In the genomic region with DNA sequence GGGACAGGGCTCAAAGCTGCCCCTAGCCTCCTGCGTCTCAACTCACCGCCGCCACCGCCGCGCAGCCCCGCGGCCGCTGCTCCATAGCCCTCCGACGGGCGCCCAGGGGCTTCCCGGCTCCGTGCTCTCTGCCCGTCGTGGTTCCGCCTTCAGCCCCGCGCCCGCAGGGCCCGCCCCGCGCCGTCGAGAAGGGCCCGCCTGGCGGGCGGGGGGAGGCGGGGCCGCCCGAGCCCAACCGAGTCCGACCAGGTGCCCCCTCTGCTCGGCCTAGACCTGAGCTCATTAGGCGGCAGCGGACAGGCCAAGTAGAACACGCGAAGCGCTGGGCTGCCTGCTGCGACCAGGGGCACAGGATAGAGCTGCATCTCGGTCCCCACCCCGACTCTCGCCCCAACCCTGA, we compare ENCODE assay signal across 2 cellular contexts.
TF ChIP-seq lines count a peak whose summit lies in the region.

A gene with protein sequence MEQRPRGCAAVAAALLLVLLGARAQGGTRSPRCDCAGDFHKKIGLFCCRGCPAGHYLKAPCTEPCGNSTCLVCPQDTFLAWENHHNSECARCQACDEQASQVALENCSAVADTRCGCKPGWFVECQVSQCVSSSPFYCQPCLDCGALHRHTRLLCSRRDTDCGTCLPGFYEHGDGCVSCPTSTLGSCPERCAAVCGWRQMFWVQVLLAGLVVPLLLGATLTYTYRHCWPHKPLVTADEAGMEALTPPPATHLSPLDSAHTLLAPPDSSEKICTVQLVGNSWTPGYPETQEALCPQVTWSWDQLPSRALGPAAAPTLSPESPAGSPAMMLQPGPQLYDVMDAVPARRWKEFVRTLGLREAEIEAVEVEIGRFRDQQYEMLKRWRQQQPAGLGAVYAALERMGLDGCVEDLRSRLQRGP (minus strand): TSS at position 151 of the 400 bp plus-strand sequence. CDS start 66 bp downstream, at position 85.

TF ChIP-seq in WTC11, 78 proteins besides CTCF, POLR2A, EP300 and RAD21 (continues in another document):
- TF ChIP-seq NR3C1 (CRISPR knock-in tag; conservative IDR thresholded peaks at IDR 0.05; ENCODE audit: low read depth) = 0 out of 2 replicates have a peak, but pooled peaks have one; percentile 65
- TF ChIP-seq, protein P1, sequence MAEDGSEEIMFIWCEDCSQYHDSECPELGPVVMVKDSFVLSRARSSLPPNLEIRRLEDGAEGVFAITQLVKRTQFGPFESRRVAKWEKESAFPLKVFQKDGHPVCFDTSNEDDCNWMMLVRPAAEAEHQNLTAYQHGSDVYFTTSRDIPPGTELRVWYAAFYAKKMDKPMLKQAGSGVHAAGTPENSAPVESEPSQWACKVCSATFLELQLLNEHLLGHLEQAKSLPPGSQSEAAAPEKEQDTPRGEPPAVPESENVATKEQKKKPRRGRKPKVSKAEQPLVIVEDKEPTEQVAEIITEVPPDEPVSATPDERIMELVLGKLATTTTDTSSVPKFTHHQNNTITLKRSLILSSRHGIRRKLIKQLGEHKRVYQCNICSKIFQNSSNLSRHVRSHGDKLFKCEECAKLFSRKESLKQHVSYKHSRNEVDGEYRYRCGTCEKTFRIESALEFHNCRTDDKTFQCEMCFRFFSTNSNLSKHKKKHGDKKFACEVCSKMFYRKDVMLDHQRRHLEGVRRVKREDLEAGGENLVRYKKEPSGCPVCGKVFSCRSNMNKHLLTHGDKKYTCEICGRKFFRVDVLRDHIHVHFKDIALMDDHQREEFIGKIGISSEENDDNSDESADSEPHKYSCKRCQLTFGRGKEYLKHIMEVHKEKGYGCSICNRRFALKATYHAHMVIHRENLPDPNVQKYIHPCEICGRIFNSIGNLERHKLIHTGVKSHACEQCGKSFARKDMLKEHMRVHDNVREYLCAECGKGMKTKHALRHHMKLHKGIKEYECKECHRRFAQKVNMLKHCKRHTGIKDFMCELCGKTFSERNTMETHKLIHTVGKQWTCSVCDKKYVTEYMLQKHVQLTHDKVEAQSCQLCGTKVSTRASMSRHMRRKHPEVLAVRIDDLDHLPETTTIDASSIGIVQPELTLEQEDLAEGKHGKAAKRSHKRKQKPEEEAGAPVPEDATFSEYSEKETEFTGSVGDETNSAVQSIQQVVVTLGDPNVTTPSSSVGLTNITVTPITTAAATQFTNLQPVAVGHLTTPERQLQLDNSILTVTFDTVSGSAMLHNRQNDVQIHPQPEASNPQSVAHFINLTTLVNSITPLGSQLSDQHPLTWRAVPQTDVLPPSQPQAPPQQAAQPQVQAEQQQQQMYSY (CRISPR knock-in tag; IDR thresholded peaks at IDR 0.05) = no peak
- no peak for TF ChIP-seq NFATC4 (CRISPR knock-in tag; IDR thresholded peaks at IDR 0.05)
- 0 out of 2 replicates have a peak, but pooled peaks have one; percentile 14 for TF ChIP-seq ZNF416 (CRISPR knock-in tag; IDR thresholded peaks at IDR 0.05)
- no peak for TF ChIP-seq CREB1 (CRISPR knock-in tag; IDR thresholded peaks at IDR 0.05)
- TF ChIP-seq, protein P2, sequence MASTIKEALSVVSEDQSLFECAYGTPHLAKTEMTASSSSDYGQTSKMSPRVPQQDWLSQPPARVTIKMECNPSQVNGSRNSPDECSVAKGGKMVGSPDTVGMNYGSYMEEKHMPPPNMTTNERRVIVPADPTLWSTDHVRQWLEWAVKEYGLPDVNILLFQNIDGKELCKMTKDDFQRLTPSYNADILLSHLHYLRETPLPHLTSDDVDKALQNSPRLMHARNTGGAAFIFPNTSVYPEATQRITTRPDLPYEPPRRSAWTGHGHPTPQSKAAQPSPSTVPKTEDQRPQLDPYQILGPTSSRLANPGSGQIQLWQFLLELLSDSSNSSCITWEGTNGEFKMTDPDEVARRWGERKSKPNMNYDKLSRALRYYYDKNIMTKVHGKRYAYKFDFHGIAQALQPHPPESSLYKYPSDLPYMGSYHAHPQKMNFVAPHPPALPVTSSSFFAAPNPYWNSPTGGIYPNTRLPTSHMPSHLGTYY (CRISPR knock-in tag; IDR thresholded peaks at IDR 0.05) = 0 out of 2 replicates have a peak, but pooled peaks have one; percentile 12
- TF ChIP-seq, protein P3, sequence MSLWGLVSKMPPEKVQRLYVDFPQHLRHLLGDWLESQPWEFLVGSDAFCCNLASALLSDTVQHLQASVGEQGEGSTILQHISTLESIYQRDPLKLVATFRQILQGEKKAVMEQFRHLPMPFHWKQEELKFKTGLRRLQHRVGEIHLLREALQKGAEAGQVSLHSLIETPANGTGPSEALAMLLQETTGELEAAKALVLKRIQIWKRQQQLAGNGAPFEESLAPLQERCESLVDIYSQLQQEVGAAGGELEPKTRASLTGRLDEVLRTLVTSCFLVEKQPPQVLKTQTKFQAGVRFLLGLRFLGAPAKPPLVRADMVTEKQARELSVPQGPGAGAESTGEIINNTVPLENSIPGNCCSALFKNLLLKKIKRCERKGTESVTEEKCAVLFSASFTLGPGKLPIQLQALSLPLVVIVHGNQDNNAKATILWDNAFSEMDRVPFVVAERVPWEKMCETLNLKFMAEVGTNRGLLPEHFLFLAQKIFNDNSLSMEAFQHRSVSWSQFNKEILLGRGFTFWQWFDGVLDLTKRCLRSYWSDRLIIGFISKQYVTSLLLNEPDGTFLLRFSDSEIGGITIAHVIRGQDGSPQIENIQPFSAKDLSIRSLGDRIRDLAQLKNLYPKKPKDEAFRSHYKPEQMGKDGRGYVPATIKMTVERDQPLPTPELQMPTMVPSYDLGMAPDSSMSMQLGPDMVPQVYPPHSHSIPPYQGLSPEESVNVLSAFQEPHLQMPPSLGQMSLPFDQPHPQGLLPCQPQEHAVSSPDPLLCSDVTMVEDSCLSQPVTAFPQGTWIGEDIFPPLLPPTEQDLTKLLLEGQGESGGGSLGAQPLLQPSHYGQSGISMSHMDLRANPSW (CRISPR knock-in tag; conservative IDR thresholded peaks at IDR 0.05; ENCODE audit: low read depth) = no peak
- TF ChIP-seq RELA (CRISPR knock-in tag; IDR thresholded peaks at IDR 0.05; ENCODE audit: borderline replicate concordance) = no peak
- TF ChIP-seq GTF2I (CRISPR knock-in tag; conservative IDR thresholded peaks at IDR 0.05) = no peak
- no peak for TF ChIP-seq EMX1 (CRISPR knock-in tag; IDR thresholded peaks at IDR 0.05)
- peak; percentile 56; the same call in 1 of the 2 replicates for TF ChIP-seq TCF7 (CRISPR knock-in tag; IDR thresholded peaks at IDR 0.05; ENCODE audit: low read depth)
- no peak for TF ChIP-seq ZNF121 (CRISPR knock-in tag; IDR thresholded peaks at IDR 0.05)

TF ChIP-seq in K562, 482 proteins besides CTCF, POLR2A, EP300 and RAD21:
- TF ChIP-seq, protein P4, sequence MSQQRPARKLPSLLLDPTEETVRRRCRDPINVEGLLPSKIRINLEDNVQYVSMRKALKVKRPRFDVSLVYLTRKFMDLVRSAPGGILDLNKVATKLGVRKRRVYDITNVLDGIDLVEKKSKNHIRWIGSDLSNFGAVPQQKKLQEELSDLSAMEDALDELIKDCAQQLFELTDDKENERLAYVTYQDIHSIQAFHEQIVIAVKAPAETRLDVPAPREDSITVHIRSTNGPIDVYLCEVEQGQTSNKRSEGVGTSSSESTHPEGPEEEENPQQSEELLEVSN (IDR thresholded peaks at IDR 0.05; ENCODE audit: borderline replicate concordance in 1 of 2, extremely low read depth in 1 of 2, insufficient read depth in 1 of 2, insufficient read length in 1 of 2, low read depth in 1 of 2, low read length in 1 of 2, poor library complexity in 1 of 2, severe bottlenecking in 1 of 2) = peak in 1 of 2 experiments; percentile 31
- TF ChIP-seq ZNF766 (CRISPR knock-in tag; conservative IDR thresholded peaks at IDR 0.05) = no peak
- no peak for TF ChIP-seq XRCC3 (IDR thresholded peaks at IDR 0.05)
- no peak for TF ChIP-seq PHB2 (IDR thresholded peaks at IDR 0.05; ENCODE audit: low read depth)
- TF ChIP-seq, protein P5, sequence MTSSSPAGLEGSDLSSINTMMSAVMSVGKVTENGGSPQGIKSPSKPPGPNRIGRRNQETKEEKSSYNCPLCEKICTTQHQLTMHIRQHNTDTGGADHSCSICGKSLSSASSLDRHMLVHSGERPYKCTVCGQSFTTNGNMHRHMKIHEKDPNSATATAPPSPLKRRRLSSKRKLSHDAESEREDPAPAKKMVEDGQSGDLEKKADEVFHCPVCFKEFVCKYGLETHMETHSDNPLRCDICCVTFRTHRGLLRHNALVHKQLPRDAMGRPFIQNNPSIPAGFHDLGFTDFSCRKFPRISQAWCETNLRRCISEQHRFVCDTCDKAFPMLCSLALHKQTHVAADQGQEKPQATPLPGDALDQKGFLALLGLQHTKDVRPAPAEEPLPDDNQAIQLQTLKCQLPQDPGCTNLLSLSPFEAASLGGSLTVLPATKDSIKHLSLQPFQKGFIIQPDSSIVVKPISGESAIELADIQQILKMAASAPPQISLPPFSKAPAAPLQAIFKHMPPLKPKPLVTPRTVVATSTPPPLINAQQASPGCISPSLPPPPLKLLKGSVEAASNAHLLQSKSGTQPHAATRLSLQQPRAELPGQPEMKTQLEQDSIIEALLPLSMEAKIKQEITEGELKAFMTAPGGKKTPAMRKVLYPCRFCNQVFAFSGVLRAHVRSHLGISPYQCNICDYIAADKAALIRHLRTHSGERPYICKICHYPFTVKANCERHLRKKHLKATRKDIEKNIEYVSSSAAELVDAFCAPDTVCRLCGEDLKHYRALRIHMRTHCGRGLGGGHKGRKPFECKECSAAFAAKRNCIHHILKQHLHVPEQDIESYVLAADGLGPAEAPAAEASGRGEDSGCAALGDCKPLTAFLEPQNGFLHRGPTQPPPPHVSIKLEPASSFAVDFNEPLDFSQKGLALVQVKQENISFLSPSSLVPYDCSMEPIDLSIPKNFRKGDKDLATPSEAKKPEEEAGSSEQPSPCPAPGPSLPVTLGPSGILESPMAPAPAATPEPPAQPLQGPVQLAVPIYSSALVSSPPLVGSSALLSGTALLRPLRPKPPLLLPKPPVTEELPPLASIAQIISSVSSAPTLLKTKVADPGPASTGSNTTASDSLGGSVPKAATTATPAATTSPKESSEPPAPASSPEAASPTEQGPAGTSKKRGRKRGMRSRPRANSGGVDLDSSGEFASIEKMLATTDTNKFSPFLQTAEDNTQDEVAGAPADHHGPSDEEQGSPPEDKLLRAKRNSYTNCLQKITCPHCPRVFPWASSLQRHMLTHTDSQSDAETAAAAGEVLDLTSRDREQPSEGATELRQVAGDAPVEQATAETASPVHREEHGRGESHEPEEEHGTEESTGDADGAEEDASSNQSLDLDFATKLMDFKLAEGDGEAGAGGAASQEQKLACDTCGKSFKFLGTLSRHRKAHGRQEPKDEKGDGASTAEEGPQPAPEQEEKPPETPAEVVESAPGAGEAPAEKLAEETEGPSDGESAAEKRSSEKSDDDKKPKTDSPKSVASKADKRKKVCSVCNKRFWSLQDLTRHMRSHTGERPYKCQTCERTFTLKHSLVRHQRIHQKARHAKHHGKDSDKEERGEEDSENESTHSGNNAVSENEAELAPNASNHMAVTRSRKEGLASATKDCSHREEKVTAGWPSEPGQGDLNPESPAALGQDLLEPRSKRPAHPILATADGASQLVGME (CRISPR knock-in tag; IDR thresholded peaks at IDR 0.05) = no peak
- TF ChIP-seq KAT2B (IDR thresholded peaks at IDR 0.05; ENCODE audit: low read depth, low read length) = no peak
